ENCODE assay signal across 18 cellular contexts in genomic region chr1:93677729-93678128, GRCh38. TPM values are rescaled to one million over a fixed set of nuclear protein-coding genes. Genes with fewer than 3 reads are reported as not detected.
A peak's percentile ranks its signal among the peaks of the same experiment; 100 is the strongest.
DNase-seq lines count a peak whose midpoint lies in the region; ATAC-seq, FAIRE-seq and TF ChIP-seq lines count a peak whose summit lies in the region.
"Had no signal": no experiment of that assay in that cellular context is flagged by ENCODE, and none has a peak within 500 bp of the region (broad histone marks: within the 10 kb centered on the region; RNA-seq: fewer than 3 reads in every experiment).

No MANE protein-coding gene starts in this region.

- TF ChIP-seq EP300 in A549 (IDR thresholded peaks at IDR 0.05), result no peak

- ATAC-seq in A549, result no peak
- ATAC-seq in RWPE2 (ENCODE audit: low read depth), result no peak
- ATAC-seq in left lung, result no peak
- ATAC-seq: CD8-positive, alpha-beta T cell had no signal

- dilution Hi-C loops in keratinocyte (cut with MboI; ENCODE audit: extremely low pct_ligation_motif_present, low sequenced_read_pairs), result no loop called here

- no peak for TF ChIP-seq RAD21 in A549 (conservative IDR thresholded peaks at IDR 0.05 in 1 of 2, IDR thresholded peaks at IDR 0.05 in 1 of 2)

- intact Hi-C loops in left lung (cut with DNase I), result no loop called here

- H3K4me1 ChIP-seq in A549, result peaks cover 83% of the 10 kb centered on the region
- H3K4me1 ChIP-seq in GM23248 (ENCODE audit: insufficient read depth), result peaks cover 79% of the 10 kb centered on the region
- H3K4me1 ChIP-seq in RWPE2 (ENCODE audit: insufficient read depth, poor library complexity, severe bottlenecking), result peaks cover 75% of the 10 kb centered on the region
- H3K4me1 ChIP-seq in keratinocyte (ENCODE audit: control insufficient read depth, extremely low read depth, insufficient read depth, low read length), result peaks cover 78% of the 10 kb centered on the region
- H3K4me1 ChIP-seq in left lung, result peaks cover 22 to 52% of the 10 kb centered on the region in 2 donors

- H4K20me1 ChIP-seq in GM23248 (ENCODE audit: insufficient read depth) (peaks cover 29% of the 10 kb centered on the region), keratinocyte (ENCODE audit: control insufficient read depth, extremely low read depth, insufficient read depth, low read length) (peaks cover 60% of the 10 kb centered on the region)

- H3K36me3 Mint-ChIP-seq in mesothelial cell of epicardium, result no peaks in the 10 kb centered on the region
- H3K36me3 Mint-ChIP-seq: CD8-positive, alpha-beta T cell had no signal

- H3K9me3 Mint-ChIP-seq in mesothelial cell of epicardium, result no peaks in the 10 kb centered on the region
- H3K9me3 Mint-ChIP-seq: CD8-positive, alpha-beta T cell had no signal

- POLR2A ChIA-PET in A549 (lab: Yijun Ruan, JAX), result no interaction called here

- 58% methylated on average over 1 of the region's 1 CpG for WGBS in A549 (ENCODE audit: missing lambda C conversion rate)
- WGBS in GM23248 (ENCODE audit: low coverage in 1 of 2, low lambda C conversion rate in 2 of 2, missing lambda C conversion rate in 2 of 2), 2 experiments, result 95 to 100% methylated on average over 1 of the region's 1 CpG

- H3K9me2 ChIP-seq in GM23248 (ENCODE audit: insufficient read depth), result no peaks in the 10 kb centered on the region

- H3K4me1 Mint-ChIP-seq in mesothelial cell of epicardium, result peaks cover 64% of the 10 kb centered on the region

- no peak overlapping the region for H3K27ac Mint-ChIP-seq in mesothelial cell of epicardium
- H3K27ac Mint-ChIP-seq: B cell; CD8-positive, alpha-beta T cell had no signal

- no peaks in the 10 kb centered on the region for H3K9me3 ChIP-seq in A549
- no peaks in the 10 kb centered on the region for H3K9me3 ChIP-seq in GM23248 (ENCODE audit: low read depth)
- no peaks in the 10 kb centered on the region for H3K9me3 ChIP-seq in RWPE2 (ENCODE audit: severe bottlenecking)
- H3K9me3 ChIP-seq in keratinocyte (ENCODE audit: control insufficient read depth, low read depth, low read length), result no peaks in the 10 kb centered on the region
- no peaks in the 10 kb centered on the region for H3K9me3 ChIP-seq in left lung

- in situ Hi-C loops in GM23248 (cut with MboI), result no loop called here

- H3K27ac ChIP-seq in A549 (peak overlapping the region; percentile 21 to 46; a peak in 4 of 6 replicates), GM23248 (no peak overlapping the region), RWPE2 (ENCODE audit: poor library complexity, severe bottlenecking) (peak overlapping the region; percentile 94), keratinocyte (ENCODE audit: control insufficient read depth, insufficient read depth, low read length) (peak overlapping the region; percentile 10), left lung (no peak overlapping the region)
- H3K27ac ChIP-seq: SK-N-MC had no signal

- H3K36me3 ChIP-seq in GM23248 (ENCODE audit: low read depth) (peaks cover 38% of the 10 kb centered on the region), RWPE2 (ENCODE audit: low read depth) (peaks cover 82% of the 10 kb centered on the region), keratinocyte (ENCODE audit: control insufficient read depth in 2 of 2, extremely low read depth in 1 of 2, insufficient read depth in 2 of 2, low read length in 2 of 2) (peaks cover 10 to 58% of the 10 kb centered on the region in 2 experiments), left lung (peaks cover 0 to 3% of the 10 kb centered on the region in 2 donors)

- CTCF ChIA-PET in A549 (lab: Yijun Ruan, JAX), result interaction anchor here (0.6 to 4.9 kb wide), 4 partner anchors 47 to 167 kb away, joined by 4 to 40 read pairs (median 16); no protein-coding TSS in a partner anchor

- H2AFZ ChIP-seq in GM23248, result no peak overlapping the region
- H2AFZ ChIP-seq in keratinocyte (ENCODE audit: control insufficient read depth, low read length), result no peak overlapping the region

- H3K4me3 Mint-ChIP-seq in mesothelial cell of epicardium, result no peak overlapping the region
- H3K4me3 Mint-ChIP-seq: B cell; CD8-positive, alpha-beta T cell had no signal

- H3K27me3 Mint-ChIP-seq in mesothelial cell of epicardium (ENCODE audit: low read depth), result peaks cover 21% of the 10 kb centered on the region
- H3K27me3 Mint-ChIP-seq: B cell had no signal

- DNase-seq in A549 (ENCODE audit: low read depth in 1 of 2, low spot score in 1 of 2) (no peak), GM23248 (no peak), RWPE2 (ENCODE audit: low spot score) (no peak), keratinocyte (ENCODE audit: low read depth, low spot score) (no peak), left lung (no peak), ureter (ENCODE audit: low spot score) (no peak), mesothelial cell of epicardium (ENCODE audit: low spot score in 2 of 2, unreplicated experiment in 2 of 2) (no peak)
- DNase-seq in stimulated activated CD4-positive, alpha-beta T cell treated with anti-CD3 and anti-CD28 coated beads, Interleukin-15, amount 100 ng/mL, for 24 hours, result no peak
- DNase-seq: ACHN; CD8-positive, alpha-beta T cell; DMS 273 treated with DMSO at 0.1 percent for 48 hours; EL; GOT3; NCI-H1105 treated with DMSO at 0.1 percent for 48 hours; NCI-H2029 treated with DMSO at 0.1 percent for 48 hours; NCI-H524 treated with DMSO at 0.1 percent for 48 hours had no signal

- H3K4me3 ChIP-seq in A549, result no peak overlapping the region
- peak overlapping the region; percentile 88 for H3K4me3 ChIP-seq in GM23248
- H3K4me3 ChIP-seq in RWPE2 (ENCODE audit: severe bottlenecking), result no peak overlapping the region
- H3K4me3 ChIP-seq in keratinocyte (ENCODE audit: control insufficient read depth in 2 of 3, extremely low read depth in 1 of 3, insufficient read depth in 2 of 3, low read depth in 1 of 3, low read length in 3 of 3), result no peak overlapping the region
- no peak overlapping the region for H3K4me3 ChIP-seq in left lung
- H3K4me3 ChIP-seq: SK-N-MC had no signal

- no peaks in the 10 kb centered on the region for H3K27me3 ChIP-seq in GM23248 (replicated peaks; ENCODE audit: insufficient read depth)
- H3K27me3 ChIP-seq in RWPE2 (ENCODE audit: insufficient read depth, poor library complexity, severe bottlenecking), result no peaks in the 10 kb centered on the region
- no peaks in the 10 kb centered on the region for H3K27me3 ChIP-seq in keratinocyte (ENCODE audit: control insufficient read depth, extremely low read depth, insufficient read depth, low read length)
- peaks cover 0 to 28% of the 10 kb centered on the region in 2 donors for H3K27me3 ChIP-seq in left lung

- peaks cover 98% of the 10 kb centered on the region for H3K79me2 ChIP-seq in GM23248 (ENCODE audit: insufficient read depth)
- H3K79me2 ChIP-seq in keratinocyte (ENCODE audit: control insufficient read depth, insufficient read depth, low read length), result peaks cover 99% of the 10 kb centered on the region

- H3K4me2 ChIP-seq in A549 (peak overlapping the region; percentile 98), GM23248 (ENCODE audit: unreplicated experiment) (peak overlapping the region; percentile 99), keratinocyte (ENCODE audit: control insufficient read depth, extremely low read depth, insufficient read depth, low read depth, low read length) (peak overlapping the region; percentile 98)

- no peak for TF ChIP-seq POLR2A in A549 (IDR thresholded peaks at IDR 0.05; ENCODE audit: low read length)

- H3K9ac ChIP-seq in GM23248 (no peak overlapping the region), keratinocyte (ENCODE audit: control insufficient read depth, extremely low read depth, insufficient read depth, low read length) (no peak overlapping the region)

- H3K9me1 ChIP-seq in keratinocyte (ENCODE audit: control insufficient read depth, extremely low read depth, insufficient read depth, low read length), result peaks cover 11% of the 10 kb centered on the region

- no peak for FAIRE-seq in A549 (lab: Jason Lieb, UNC)
- FAIRE-seq in keratinocyte (lab: Jason Lieb, UNC), result no peak

- H3F3A ChIP-seq in GM23248 (ENCODE audit: insufficient read depth), result peaks cover 87% of the 10 kb centered on the region

- TF ChIP-seq CTCF in A549 (IDR thresholded peaks at IDR 0.05) (no peak), RWPE2 (IDR thresholded peaks at IDR 0.05; ENCODE audit: poor library complexity, severe bottlenecking) (no peak), keratinocyte (optimal IDR thresholded peaks at IDR 0.05 in 1 of 3, IDR thresholded peaks at IDR 0.05 in 1 of 3, conservative IDR thresholded peaks at IDR 0.05 in 1 of 3; ENCODE audit: extremely low read depth in 1 of 3, insufficient read depth in 2 of 3, low read length in 3 of 3) (no peak), left lung (IDR thresholded peaks at IDR 0.05) (no peak), mesothelial cell of epicardium (IDR thresholded peaks at IDR 0.05; ENCODE audit: unreplicated experiment) (no peak)

TF ChIP-seq in A549, 52 proteins besides CTCF, POLR2A, EP300 and RAD21 (continues in another document):
- TF ChIP-seq NR3C1 (IDR thresholded peaks at IDR 0.05) (no peak), MYC (IDR thresholded peaks at IDR 0.05; ENCODE audit: borderline replicate concordance, low read length) (no peak), CHD2 (IDR thresholded peaks at IDR 0.05; ENCODE audit: low read length, partially characterized antibody) (no peak)

RNA-seq across cellular contexts. Expression of gene BCAR3, which starts 3.9 kb away (rescaled TPM):
- 31.6 and 32.1 TPM in 2 replicates for polyA plus RNA-seq in A549 (2011; rRNA removed)
- 28.6 and 37.0 TPM in 2 replicates for polyA plus RNA-seq in A549 (2012; cell fraction: cytosol; rRNA removed)
- 40.5 and 50.4 TPM in 2 replicates for polyA plus RNA-seq in A549 (2012; cell fraction: nucleus; rRNA removed)
- polyA plus RNA-seq in A549 (2017; fragmentation: RNase III; extraction: RNeasy Plus Mini Kit Qiagen cat#74134 plus additional on column Dnase treatment), result 29.8 to 35.8 TPM (median 33.4 TPM) in 3 replicates
- 27.5 and 30.0 TPM in 2 replicates for polyA minus RNA-seq in A549 (2011; rRNA and poly(A)+ RNA removed)
- total RNA-seq in GM23248 (2014; rRNA removed; shearing (Covaris generic)), result 79.5 and 83.2 TPM in 2 replicates
- polyA plus RNA-seq in GM23248 (2016; fragmentation: Nextera tagmentation; extraction: Ambion mirVana), result 62.2 and 65.1 TPM in 2 replicates
- 51.2 to 95.4 TPM (median 77.2 TPM) in 3 replicates for polyA plus RNA-seq in keratinocyte
- polyA plus RNA-seq in keratinocyte (2011; ENCODE audit: low read depth), result 38.7 TPM
- polyA plus RNA-seq in keratinocyte (2011; cell fraction: cytosol; rRNA removed), result 67.5 and 68.4 TPM in 2 replicates
- 113 and 127 TPM in 2 replicates for polyA plus RNA-seq in keratinocyte (2011; cell fraction: nucleus; rRNA removed)
- 50.7 and 81.5 TPM in 2 replicates for polyA plus RNA-seq in keratinocyte (2012; ENCODE audit: low replicate concordance)
- 46.0 to 84.4 TPM (median 64.1 TPM) in 3 replicates for polyA minus RNA-seq in keratinocyte
- polyA minus RNA-seq in keratinocyte (2011; cell fraction: cytosol; rRNA and poly(A)+ RNA removed), result 90.7 TPM
- 83.5 and 121 TPM in 2 replicates for polyA minus RNA-seq in keratinocyte (2011; cell fraction: nucleus; rRNA and poly(A)+ RNA removed)
- total RNA-seq in left lung, result 10 to 100 TPM; 18.7 to 26.0 TPM
- 26.7 TPM for total RNA-seq in ureter
- 9.0 to 9.2 TPM (median 9.1 TPM) in 3 replicates for total RNA-seq in mesothelial cell of epicardium

Comparison
In these comparisons a context has a peak if more than half of its experiments do, and no peak if none do; other contexts are left out.
1. H3K27ac ChIP-seq: peak in A549 (2 of 2), RWPE2 (single experiment) and keratinocyte (single experiment); none in GM23248 (single experiment) and left lung (0 of 2).
2. Peak in every context shown above with its lines, with median percentiles within 50 percentile points of each other: H3K4me2 ChIP-seq.